In genomic region chr17:80454557-80455327, GRCh38 we compare ENCODE assay signal across 1 cellular context.
TF ChIP-seq lines count a peak whose summit lies in the region.

No MANE protein-coding gene starts in this region.

TF ChIP-seq in IMR-90, 13 proteins besides CTCF, POLR2A, EP300 and RAD21 (continued from another document):
- TF ChIP-seq, protein P1, sequence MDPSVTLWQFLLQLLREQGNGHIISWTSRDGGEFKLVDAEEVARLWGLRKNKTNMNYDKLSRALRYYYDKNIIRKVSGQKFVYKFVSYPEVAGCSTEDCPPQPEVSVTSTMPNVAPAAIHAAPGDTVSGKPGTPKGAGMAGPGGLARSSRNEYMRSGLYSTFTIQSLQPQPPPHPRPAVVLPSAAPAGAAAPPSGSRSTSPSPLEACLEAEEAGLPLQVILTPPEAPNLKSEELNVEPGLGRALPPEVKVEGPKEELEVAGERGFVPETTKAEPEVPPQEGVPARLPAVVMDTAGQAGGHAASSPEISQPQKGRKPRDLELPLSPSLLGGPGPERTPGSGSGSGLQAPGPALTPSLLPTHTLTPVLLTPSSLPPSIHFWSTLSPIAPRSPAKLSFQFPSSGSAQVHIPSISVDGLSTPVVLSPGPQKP (IDR thresholded peaks at IDR 0.05; ENCODE audit: borderline replicate concordance, low read depth, low read length) = no peak; the same call in 1 of the 2 replicates
- TF ChIP-seq NFE2L2 (IDR thresholded peaks at IDR 0.05; ENCODE audit: low read depth, low read length) = no peak
